Comparison of ENCODE assay signal across 15 cellular contexts in the genomic region with DNA sequence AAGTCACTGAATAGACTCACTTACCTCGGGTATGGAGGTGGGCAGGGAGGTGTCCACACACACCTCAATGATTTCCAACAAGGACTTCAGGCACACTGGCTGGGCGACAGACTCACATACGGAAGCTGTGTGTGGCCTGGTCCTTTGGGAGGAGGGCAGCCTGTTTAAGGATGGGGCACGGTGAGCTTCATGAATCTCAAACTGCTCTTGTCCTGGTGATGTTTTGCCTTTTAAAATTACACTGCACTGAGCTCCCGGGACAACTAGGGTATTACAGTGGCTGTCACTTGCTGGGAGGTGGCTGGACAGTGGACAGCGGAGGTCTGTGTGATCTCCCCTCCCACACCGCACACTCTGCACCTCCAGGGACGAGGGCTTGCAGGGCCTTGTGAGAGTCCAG.
DNase-seq lines count a peak whose midpoint lies in the region; ATAC-seq and TF ChIP-seq lines count a peak whose summit lies in the region.
"Had no signal": no experiment of that assay in that cellular context is flagged by ENCODE, and none has a peak within 500 bp of the region (broad histone marks: within the 10 kb centered on the region; RNA-seq: fewer than 3 reads in every experiment).

No MANE protein-coding gene starts in this region.

- CTCF ChIA-PET in HCT116 (lab: Charles Lee), result no interaction called here

- no peaks in the 10 kb centered on the region for H4K20me1 ChIP-seq in HCT116 (ENCODE audit: insufficient read depth)

- RAD21 ChIA-PET in HCT116 (lab: Charles Lee; ENCODE audit: low non-redundant PET in 1 of 2, low total read pairs in 2 of 2, uncharacterized antibody in 2 of 2, unreplicated experiment in 2 of 2), result no interaction called here

- H3K9me3 ChIP-seq in HCT116 (ENCODE audit: control insufficient read depth in 1 of 2, insufficient read depth in 1 of 2, low read depth in 1 of 2, low read length in 2 of 2) (no peaks in the 10 kb centered on the region), neuronal stem cell (replicated peaks in 1 of 2; ENCODE audit: control insufficient read depth in 2 of 2, insufficient read depth in 1 of 2, low read depth in 1 of 2, low read length in 2 of 2) (peaks cover 0 to 2% of the 10 kb centered on the region in 2 donors)
- H3K9me3 ChIP-seq: breast epithelium, mucosa of descending colon had no signal

- H3K36me3 Mint-ChIP-seq in T-helper 2 cell treated with Interferon-gamma antibody and Interleukin-4, amounts not matched to agents 5 μg/mL and 100 μg/mL, for 36 hours (ENCODE audit: low read depth), result peaks cover 13% of the 10 kb centered on the region
- peaks cover 17% of the 10 kb centered on the region for H3K36me3 Mint-ChIP-seq in activated naive CD8-positive, alpha-beta T cell treated with anti-CD3 and anti-CD28 coated beads, Interleukin-2, amount 50 U/mL, for 24 hours (ENCODE audit: low read depth)

- H3K27ac Mint-ChIP-seq in T-helper 2 cell treated with Interferon-gamma antibody and Interleukin-4, amounts not matched to agents 5 μg/mL and 100 μg/mL, for 36 hours, result peak overlapping the region; percentile 91
- H3K27ac Mint-ChIP-seq in activated naive CD8-positive, alpha-beta T cell treated with anti-CD3 and anti-CD28 coated beads, Interleukin-2, amount 50 U/mL, for 24 hours, result peak overlapping the region; percentile 97
- H3K27ac Mint-ChIP-seq: type B pancreatic cell had no signal

- H3K9ac ChIP-seq in HCT116 (ENCODE audit: low read length), result no peak overlapping the region
- H3K9ac ChIP-seq in neuronal stem cell (ENCODE audit: low read depth, low read length, poor library complexity), result peak overlapping the region; percentile 53

- H2BK12ac ChIP-seq in neuronal stem cell (ENCODE audit: low read length), result no peak overlapping the region

- H2AK5ac ChIP-seq in neuronal stem cell (ENCODE audit: low read depth, low read length), result no peak overlapping the region

- no CpG with 5 or more reads among the region's 8 CpGs for WGBS in neuronal stem cell (ENCODE audit: extremely low coverage in 2 of 2, insufficient read length in 2 of 2, insufficient replicate concordance in 1 of 2), 2 donors

- H3K14ac ChIP-seq in neuronal stem cell (ENCODE audit: low read length), result no peak overlapping the region

- peak overlapping the region; percentile 78 for H3K18ac ChIP-seq in neuronal stem cell (ENCODE audit: low read length)

- H3K27ac ChIP-seq in HCT116 (ENCODE audit: low read depth, low read length) (peak overlapping the region; percentile 48), neuronal stem cell (replicated peaks; ENCODE audit: low read length) (no peak overlapping the region)
- H3K27ac ChIP-seq: dorsolateral prefrontal cortex had no signal

- no peak overlapping the region for H2BK15ac ChIP-seq in neuronal stem cell (ENCODE audit: low read length)

- TF ChIP-seq CTCF in HCT116 (IDR thresholded peaks at IDR 0.05 in 2 of 3, conservative IDR thresholded peaks at IDR 0.05 in 1 of 3; ENCODE audit: borderline replicate concordance in 1 of 3, insufficient read depth in 1 of 3, low read depth in 2 of 3, low read length in 2 of 3), result no peak

- H4K91ac ChIP-seq in neuronal stem cell (ENCODE audit: low read depth, low read length, poor library complexity), result no peak overlapping the region

- H3K36me3 ChIP-seq in HCT116 (ENCODE audit: control insufficient read depth in 1 of 2, insufficient read depth in 2 of 2, low read length in 2 of 2), result no peaks in the 10 kb centered on the region
- H3K36me3 ChIP-seq in neuronal stem cell (replicated peaks in 1 of 2; ENCODE audit: control insufficient read depth in 2 of 2, insufficient read depth in 2 of 2, low read length in 2 of 2), result no peaks in the 10 kb centered on the region
- H3K36me3 ChIP-seq: breast epithelium had no signal

- DNase-seq in T-helper 2 cell treated with Interferon-gamma antibody and Interleukin-4, amounts not matched to agents 5 μg/mL and 100 μg/mL, for 36 hours (ENCODE audit: low spot score), result no peak
- no peak for DNase-seq in T-helper 2 cell
- DNase-seq in HCT116 (ENCODE audit: low read depth, low spot score), result no peak
- no peak for DNase-seq in activated naive CD8-positive, alpha-beta T cell treated with anti-CD3 and anti-CD28 coated beads, Interleukin-2, amount 50 U/mL, for 24 hours
- no peak for DNase-seq in neuronal stem cell (ENCODE audit: low spot score)
- no peak for DNase-seq in 8988T
- no peak for DNase-seq in NCI-H774 (lab: John Stamatoyannopoulos, UW)
- no peak for DNase-seq in superior temporal gyrus (ENCODE audit: extremely low spot score)
- DNase-seq: dorsolateral prefrontal cortex, mucosa of descending colon, posterior cingulate gyrus had no signal

- peaks cover 0 to 10% of the 10 kb centered on the region in 2 experiments; a peak in 2 of 4 replicates for H3K4me1 ChIP-seq in HCT116 (ENCODE audit: control insufficient read depth in 1 of 2, insufficient read depth in 2 of 2, low read length in 2 of 2)
- no peaks in the 10 kb centered on the region for H3K4me1 ChIP-seq in neuronal stem cell (ENCODE audit: control insufficient read depth in 2 of 2, insufficient read depth in 1 of 2, low read depth in 1 of 2, low read length in 2 of 2)
- H3K4me1 ChIP-seq: breast epithelium had no signal

- H2AFZ ChIP-seq in HCT116 (ENCODE audit: low read depth, low read length, poor library complexity, severe bottlenecking) (no peak overlapping the region), neuronal stem cell (ENCODE audit: low read length) (no peak overlapping the region)

- H3K4me2 ChIP-seq in HCT116 (ENCODE audit: low read length) (no peak overlapping the region), neuronal stem cell (ENCODE audit: insufficient read depth, low read length, poor library complexity, severe bottlenecking) (no peak overlapping the region)

- no TSS peak for BruUV-seq in HCT116 (replicated peaks; lab: Mats Ljungman, UMichigan)

- no peak for TF ChIP-seq RAD21 in HCT116 (IDR thresholded peaks at IDR 0.05; ENCODE audit: low read depth)

- no peak for TF ChIP-seq POLR2A in HCT116 (IDR thresholded peaks at IDR 0.05; ENCODE audit: borderline replicate concordance, extremely low read depth, insufficient read depth, insufficient read length)

- H3K23ac ChIP-seq in neuronal stem cell (ENCODE audit: low read depth, low read length, poor library complexity), result no peak overlapping the region

- H2BK120ac ChIP-seq in neuronal stem cell (ENCODE audit: low read depth, low read length), result no peak overlapping the region

- H3K27me3 Mint-ChIP-seq in T-helper 2 cell treated with Interferon-gamma antibody and Interleukin-4, amounts not matched to agents 5 μg/mL and 100 μg/mL, for 36 hours (ENCODE audit: low read depth), result no peaks in the 10 kb centered on the region
- no peaks in the 10 kb centered on the region for H3K27me3 Mint-ChIP-seq in activated naive CD8-positive, alpha-beta T cell treated with anti-CD3 and anti-CD28 coated beads, Interleukin-2, amount 50 U/mL, for 24 hours
- H3K27me3 Mint-ChIP-seq: type B pancreatic cell had no signal

- intact Hi-C loops in HCT116 (cut with micrococcal nuclease), result no loop called here

- ATAC-seq in HCT116, result no peak
- no peak for ATAC-seq in activated naive CD8-positive, alpha-beta T cell treated with anti-CD3 and anti-CD28 coated beads, Interleukin-2, amount 50 U/mL, for 24 hours
- ATAC-seq: HepG2, mucosa of descending colon had no signal

- H3K9me3 Mint-ChIP-seq in T-helper 2 cell treated with Interferon-gamma antibody and Interleukin-4, amounts not matched to agents 5 μg/mL and 100 μg/mL, for 36 hours, result peaks cover 41% of the 10 kb centered on the region
- peaks cover 19% of the 10 kb centered on the region for H3K9me3 Mint-ChIP-seq in activated naive CD8-positive, alpha-beta T cell treated with anti-CD3 and anti-CD28 coated beads, Interleukin-2, amount 50 U/mL, for 24 hours

- H3K79me1 ChIP-seq in neuronal stem cell (ENCODE audit: low read depth, low read length), result no peaks in the 10 kb centered on the region

- H3K79me2 ChIP-seq in HCT116 (ENCODE audit: insufficient read depth, low read length), result no peaks in the 10 kb centered on the region

- peaks cover 16% of the 10 kb centered on the region for H3K4me1 Mint-ChIP-seq in T-helper 2 cell treated with Interferon-gamma antibody and Interleukin-4, amounts not matched to agents 5 μg/mL and 100 μg/mL, for 36 hours (ENCODE audit: low read depth)
- H3K4me1 Mint-ChIP-seq in activated naive CD8-positive, alpha-beta T cell treated with anti-CD3 and anti-CD28 coated beads, Interleukin-2, amount 50 U/mL, for 24 hours, result peaks cover 35% of the 10 kb centered on the region

- H2BK5ac ChIP-seq in neuronal stem cell (ENCODE audit: low read length), result no peak overlapping the region

- no peaks in the 10 kb centered on the region for H3K9me2 ChIP-seq in HCT116 (ENCODE audit: insufficient read depth)

- no peak overlapping the region for H4K8ac ChIP-seq in neuronal stem cell (ENCODE audit: low read depth, low read length)

- no peak overlapping the region for H3K4ac ChIP-seq in neuronal stem cell (ENCODE audit: low read length)

- no peaks in the 10 kb centered on the region for H3K27me3 ChIP-seq in HCT116 (ENCODE audit: insufficient read depth, low read length)
- H3K27me3 ChIP-seq in neuronal stem cell (ENCODE audit: control insufficient read depth in 3 of 3, insufficient read depth in 3 of 3, low read depth in 1 of 3, low read length in 3 of 3), result no peaks in the 10 kb centered on the region
- H3K27me3 ChIP-seq: breast epithelium, dorsolateral prefrontal cortex had no signal

- H3K4me3 Mint-ChIP-seq in T-helper 2 cell treated with Interferon-gamma antibody and Interleukin-4, amounts not matched to agents 5 μg/mL and 100 μg/mL, for 36 hours, result no peak overlapping the region
- H3K4me3 Mint-ChIP-seq in activated naive CD8-positive, alpha-beta T cell treated with anti-CD3 and anti-CD28 coated beads, Interleukin-2, amount 50 U/mL, for 24 hours, result no peak overlapping the region
- H3K4me3 Mint-ChIP-seq: type B pancreatic cell had no signal

- H3K4me3 ChIP-seq in HCT116 (replicated peaks in 1 of 2; ENCODE audit: low read depth in 1 of 2, low read length in 2 of 2) (no peak overlapping the region), neuronal stem cell (ENCODE audit: low read length in 2 of 2) (no peak overlapping the region)
- H3K4me3 ChIP-seq: breast epithelium, dorsolateral prefrontal cortex, mucosa of descending colon, skin epidermis had no signal

- POLR2A ChIA-PET in HCT116 (lab: Charles Lee), result no interaction called here

TF ChIP-seq in HCT116, 20 proteins besides CTCF, POLR2A, EP300 and RAD21 (continues in another document):
- no peak for TF ChIP-seq ZNF274 (IDR thresholded peaks at IDR 0.05; ENCODE audit: low read depth, low read length)
- no peak for TF ChIP-seq SIN3A (IDR thresholded peaks at IDR 0.05; ENCODE audit: low read depth)
- no peak for TF ChIP-seq EGR1 (IDR thresholded peaks at IDR 0.05; ENCODE audit: low read depth)
